Comparison of ENCODE assay signal across 6 cellular contexts in genomic region chr19:11420894-11421606, GRCh38. TPM values are rescaled to one million over a fixed set of nuclear protein-coding genes. Genes with fewer than 3 reads are reported as not detected.
DNase-seq lines count a peak whose midpoint lies in the region; ATAC-seq and TF ChIP-seq lines count a peak whose summit lies in the region.

No MANE protein-coding gene starts in this region.

- H3K27me3 ChIP-seq in HUES48 (ENCODE audit: control insufficient read depth, insufficient read depth, low read length) (peaks cover 29% of the 10 kb centered on the region), duodenal mucosa (ENCODE audit: control insufficient read depth in 1 of 2, insufficient read depth in 2 of 2, low read length in 2 of 2) (peaks cover 50 to 52% of the 10 kb centered on the region in 2 donors), psoas muscle (ENCODE audit: insufficient read depth in 3 of 3, low read length in 2 of 3) (peaks cover 0 to 77% (median 28%) of the 10 kb centered on the region in 3 donors)

- peak in 2 of 4 donors; percentile 24 to 42 for ATAC-seq in psoas muscle
- no peak for ATAC-seq in HG03432 (IDR thresholded peaks at IDR 0.05; ENCODE audit: unreplicated experiment)
- ATAC-seq in HG03565 (IDR thresholded peaks at IDR 0.05; ENCODE audit: unreplicated experiment), result no peak

- 16 to 19% (median 16%) methylated on average over 23 to 28 of the region's 28 CpGs for WGBS in psoas muscle, 3 donors

- DNase-seq in psoas muscle, result peak; percentile 42 to 70
- DNase-seq in UCSD-AML1 (lab: John Stamatoyannopoulos, UW; ENCODE audit: unreplicated experiment), result no peak

- no peak overlapping the region for H3K27ac ChIP-seq in HUES48 (ENCODE audit: low read depth, low read length)
- no peak overlapping the region for H3K27ac ChIP-seq in duodenal mucosa (ENCODE audit: low read depth, low read length)
- H3K27ac ChIP-seq in psoas muscle, result peak overlapping the region; percentile 53

- no peaks in the 10 kb centered on the region for H3K36me3 ChIP-seq in HUES48 (ENCODE audit: control insufficient read depth, insufficient read depth, low read length)
- no peaks in the 10 kb centered on the region for H3K36me3 ChIP-seq in duodenal mucosa (ENCODE audit: control insufficient read depth in 1 of 2, insufficient read depth in 2 of 2, low read length in 2 of 2)
- H3K36me3 ChIP-seq in psoas muscle (ENCODE audit: insufficient read depth in 1 of 2, low read depth in 1 of 2), result no peaks in the 10 kb centered on the region

- H3K4me1 ChIP-seq in HUES48 (ENCODE audit: control insufficient read depth, insufficient read depth, low read length) (peaks cover 6% of the 10 kb centered on the region; the same call in 1 of the 2 replicates), duodenal mucosa (ENCODE audit: control insufficient read depth in 1 of 2, insufficient read depth in 2 of 2, low read length in 2 of 2) (peaks cover 20 to 32% of the 10 kb centered on the region in 2 donors), psoas muscle (no peaks in the 10 kb centered on the region)

- H3K9me3 ChIP-seq in HUES48 (ENCODE audit: control insufficient read depth, insufficient read depth, low read length) (no peaks in the 10 kb centered on the region), duodenal mucosa (ENCODE audit: control insufficient read depth in 1 of 2, low read length in 2 of 2) (no peaks in the 10 kb centered on the region), psoas muscle (no peaks in the 10 kb centered on the region)

- intact Hi-C loops in psoas muscle (cut with DNase I), result loop anchor here in 1 of 2 donors (5.0 kb wide), 1 partner anchor 39 kb away; the partner anchor contains the start of gene EPOR

- no peak overlapping the region for H3K9ac ChIP-seq in HUES48 (ENCODE audit: low read depth, low read length)
- no peak overlapping the region for H3K9ac ChIP-seq in duodenal mucosa (ENCODE audit: low read depth in 1 of 2, low read length in 2 of 2)

- TF ChIP-seq CTCF in psoas muscle (IDR thresholded peaks at IDR 0.05), result no peak

- H3K4me3 ChIP-seq in HUES48 (ENCODE audit: low read depth, low read length), result peak overlapping the region; percentile 71
- H3K4me3 ChIP-seq in duodenal mucosa (ENCODE audit: low read depth in 1 of 2, low read length in 2 of 2), result peak overlapping the region; percentile 32 to 53
- H3K4me3 ChIP-seq in psoas muscle, result peak overlapping the region; percentile 47

RNA-seq across cellular contexts. Expression of gene RGL3, which starts 1.9 kb away (rescaled TPM):
- 1 to 10 TPM; 1.6 to 6.4 (median 3.0) TPM for total RNA-seq in psoas muscle
- 1 to 10 TPM; 1.2 to 2.4 (median 2.2) TPM for polyA plus RNA-seq in psoas muscle

RNA-seq across cellular contexts. Expression of gene ODAD3, which starts 13.9 kb away (rescaled TPM):
- under 1 TPM in 2 of 4 donors, not detected in 2; 0.13 to 0.17 TPM for total RNA-seq in psoas muscle
- under 1 TPM; 0.09 to 0.87 (median 0.20) TPM for polyA plus RNA-seq in psoas muscle

RNA-seq across cellular contexts. Expression of gene PRKCSH, which starts 14.4 kb away (rescaled TPM):
- 10 to 100 TPM; 60.9 to 98.4 (median 74.6) TPM for total RNA-seq in psoas muscle
- polyA plus RNA-seq in psoas muscle, result 10 to 100 TPM; 48.5 to 59.7 (median 59.7) TPM

RNA-seq across cellular contexts. Expression of gene EPOR, which starts 36.9 kb away (rescaled TPM):
- 1 to 10 TPM; 1.0 to 2.1 (median 1.7) TPM for total RNA-seq in psoas muscle
- 1 to 10 TPM; 1.7 to 2.1 (median 2.1) TPM for polyA plus RNA-seq in psoas muscle

RNA-seq across cellular contexts. Expression of gene SWSAP1, which starts 46.6 kb away (rescaled TPM):
- total RNA-seq in psoas muscle, result 1 to 10 TPM; 1.1 to 1.7 (median 1.4) TPM
- 1 to 10 TPM; 2.1 to 3.9 (median 2.3) TPM for polyA plus RNA-seq in psoas muscle
